ENCODE assay signal across 34 cellular contexts in genomic region chr5:110082194-110082593, GRCh38.
"Had no signal": no experiment of that assay in that cellular context is flagged by ENCODE, and none has a peak within 500 bp of the region (broad histone marks: within the 10 kb centered on the region; RNA-seq: fewer than 3 reads in every experiment).

No MANE protein-coding gene starts in this region.

- H3K27me3 ChIP-seq: adrenal gland, ascending aorta, body of pancreas, brain microvascular endothelial cell, breast epithelium, cardiac muscle cell had no signal

- H3K4me3 ChIP-seq: adrenal gland, ascending aorta, body of pancreas, breast epithelium, cardiac muscle cell had no signal

- H3K9me3 ChIP-seq: adrenal gland, ascending aorta, body of pancreas, breast epithelium had no signal

- FAIRE-seq: astrocyte, bronchial epithelial cell had no signal

- H3K36me3 ChIP-seq: adrenal gland, ascending aorta, brain microvascular endothelial cell, breast epithelium, cardiac muscle cell had no signal

- DNase-seq: activated effector memory CD4-positive, alpha-beta T cell treated with anti-CD3 and anti-CD28 coated beads, Interleukin-2, amount 50 U/mL, for 16 hours; activated effector memory CD4-positive, alpha-beta T cell treated with Interleukin-2 at 50 U/mL for 16 hours; activated gamma-delta T cell; activated gamma-delta T cell treated with Interleukin-2 at 50 U/mL for 16 hours; activated naive CD4-positive, alpha-beta T cell; activated naive CD4-positive, alpha-beta T cell treated with anti-CD3 and anti-CD28 coated beads for 36 hours; activated naive CD4-positive, alpha-beta T cell treated with anti-CD3 and anti-CD28 coated beads, Interleukin-2, amount 10 ng/mL, durations not matched to agents 7 days and 5 days; activated naive CD4-positive, alpha-beta T cell treated with anti-CD3 and anti-CD28 coated beads, Interleukin-2, amount 50 U/mL, for 16 hours; activated naive CD4-positive, alpha-beta T cell treated with Interleukin-2 at 50 U/mL for 16 hours; activated naive CD8-positive, alpha-beta T cell treated with anti-CD3 and anti-CD28 coated beads for 36 hours; activated naive CD8-positive, alpha-beta T cell treated with anti-CD3 and anti-CD28 coated beads, Interleukin-2, amount 10 ng/mL, durations not matched to agents 7 days and 5 days; activated naive CD8-positive, alpha-beta T cell treated with anti-CD3 and anti-CD28 coated beads, Interleukin-2, amount 50 U/mL, for 24 hours; activated T-cell treated with anti-CD3 and anti-CD28 coated beads, Interleukin-2, amount 50 U/mL, for 1 hour; activated T-cell treated with anti-CD3 and anti-CD28 coated beads, Interleukin-2, amount 50 U/mL, for 24 hours; activated T-cell treated with anti-CD3 and anti-CD28 coated beads, Interleukin-2, amount 50 U/mL, for 4 hours; activated T-cell treated with anti-CD3 and anti-CD28 coated beads, Interleukin-2, amount 50 U/mL, for 48 hours; activated T-cell treated with anti-CD3 and anti-CD28 coated beads, Interleukin-2, amount 50 U/mL, for 72 hours; adrenal gland; amniotic stem cell; amygdala; anterior cingulate cortex; aorta; body of pancreas; brain microvascular endothelial cell; caudate nucleus; central memory CD4-positive, alpha-beta T cell; cerebellar nuclear complex had no signal

- H3K27ac ChIP-seq: adrenal gland, ascending aorta, body of pancreas, brain microvascular endothelial cell, breast epithelium, cardiac muscle cell had no signal

- ATAC-seq: activated naive CD4-positive, alpha-beta T cell treated with anti-CD3 and anti-CD28 coated beads, Interleukin-2, amount 50 U/mL, for 72 hours; activated naive CD8-positive, alpha-beta T cell treated with anti-CD3 and anti-CD28 coated beads, Interleukin-2, amount 50 U/mL, for 24 hours; activated T-cell treated with anti-CD3 and anti-CD28 coated beads, Interleukin-2, amount 50 U/mL, for 4 hours; activated T-cell treated with anti-CD3 and anti-CD28 coated beads, Interleukin-2, amount 50 U/mL, for 72 hours; activated T-helper 17 cell treated with anti-CD3 and anti-CD28 coated beads, Interleukin-2, amount 50 U/mL, for 72 hours; body of pancreas had no signal

- H3K4me1 ChIP-seq: adrenal gland, body of pancreas, breast epithelium had no signal
